In the genomic region with DNA sequence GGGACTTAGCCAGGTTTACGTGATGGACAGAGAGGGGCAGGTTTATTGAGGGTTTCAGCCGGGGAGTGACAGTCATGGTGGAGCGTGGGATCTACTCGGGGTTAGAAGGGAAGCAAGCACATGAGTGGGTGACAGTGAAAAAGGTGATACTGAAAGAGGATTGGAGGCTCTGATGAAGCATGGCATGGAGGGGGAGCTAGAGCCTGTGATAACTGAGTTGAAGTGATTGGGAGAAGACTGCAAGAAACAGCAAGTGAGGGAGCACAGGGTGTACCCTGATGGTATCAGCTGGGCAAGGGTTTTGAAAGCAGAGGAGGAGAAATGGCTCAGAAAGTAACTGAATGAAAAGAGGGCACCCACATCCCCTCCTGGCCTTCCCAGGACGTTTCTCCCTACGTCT, we compare ENCODE assay signal across 20 cellular contexts. TPM values are rescaled to one million over a fixed set of nuclear protein-coding genes. Genes with fewer than 3 reads are reported as not detected.
DNase-seq lines count a peak whose midpoint lies in the region; ATAC-seq, FAIRE-seq and TF ChIP-seq lines count a peak whose summit lies in the region.
"Had no signal": no experiment of that assay in that cellular context is flagged by ENCODE, and none has a peak within 500 bp of the region (broad histone marks: within the 10 kb centered on the region; RNA-seq: fewer than 3 reads in every experiment).

No MANE protein-coding gene starts in this region.

- no peak overlapping the region; the same call in 1 of the 2 replicates for H3K23ac ChIP-seq in IMR-90 (ENCODE audit: low read depth, low read length)

- peak overlapping the region; percentile 78 for H4K91ac ChIP-seq in IMR-90 (ENCODE audit: insufficient read depth, low read depth, low read length)

- peaks cover 24% of the 10 kb centered on the region for H3K4me1 ChIP-seq in IMR-90 (ENCODE audit: control insufficient read depth, insufficient read depth, low read length)
- no peaks in the 10 kb centered on the region for H3K4me1 ChIP-seq in parathyroid adenoma

- POLR2A ChIA-PET in IMR-90 (lab: Charles Lee; ENCODE audit: unreplicated experiment), result no interaction called here

- H3K27me3 ChIP-seq in IMR-90 (ENCODE audit: control insufficient read depth, insufficient read depth, low read length) (no peaks in the 10 kb centered on the region), parathyroid adenoma (ENCODE audit: control insufficient read depth, insufficient read depth, low read length) (no peaks in the 10 kb centered on the region)

- no peaks in the 10 kb centered on the region for H3K9me3 Mint-ChIP-seq in dendritic cell treated with granulocyte-macrophage colony-stimulating factor and Interleukin-4, amounts not matched to agents 40 ng/mL and 50 ng/mL, for 4 days
- H3K9me3 Mint-ChIP-seq: CD8-positive, alpha-beta memory T cell; HFFc6 had no signal

- H3K79me2 ChIP-seq in parathyroid adenoma, result no peaks in the 10 kb centered on the region

- peak; percentile 36 for FAIRE-seq in GM18507 (lab: Jason Lieb, UNC)
- FAIRE-seq: A204.1, H54 had no signal

- dilution Hi-C loops in IMR-90 (cut with HindIII; ENCODE audit: low sequenced_read_pairs, unreplicated experiment), result no loop called here

- no peak overlapping the region for H3K4me3 Mint-ChIP-seq in dendritic cell treated with granulocyte-macrophage colony-stimulating factor and Interleukin-4, amounts not matched to agents 40 ng/mL and 50 ng/mL, for 4 days
- H3K4me3 Mint-ChIP-seq: CD8-positive, alpha-beta memory T cell; HFFc6 had no signal

- peak overlapping the region; percentile 53; the same call in 1 of the 2 replicates for H3K14ac ChIP-seq in IMR-90 (replicated peaks; ENCODE audit: low read depth, low read length)

- H3K27ac ChIP-seq in IMR-90 (ENCODE audit: insufficient read depth, low read length) (no peak overlapping the region), parathyroid adenoma (no peak overlapping the region)
- H3K27ac ChIP-seq: C4-2B, RWPE1 had no signal

- peak overlapping the region; percentile 34; the same call in 1 of the 2 replicates for H3K4ac ChIP-seq in IMR-90 (ENCODE audit: low read depth, low read length)

- H2AK5ac ChIP-seq in IMR-90 (ENCODE audit: low read depth, low read length), result peak overlapping the region; percentile 86

- H3K9me3 ChIP-seq in IMR-90 (ENCODE audit: control insufficient read depth, insufficient read depth, low read length) (no peaks in the 10 kb centered on the region), parathyroid adenoma (ENCODE audit: control insufficient read depth, low read length) (no peaks in the 10 kb centered on the region)
- H3K9me3 ChIP-seq: SK-N-SH had no signal

- no peak for TF ChIP-seq RAD21 in IMR-90 (IDR thresholded peaks at IDR 0.05; ENCODE audit: low read length)

- TF ChIP-seq CTCF in IMR-90 (conservative IDR thresholded peaks at IDR 0.05; ENCODE audit: low read depth, low read length) (no peak), parathyroid adenoma (IDR thresholded peaks at IDR 0.05) (no peak), GM13976 (IDR thresholded peaks at IDR 0.05; ENCODE audit: borderline replicate concordance, control extremely low read depth, extremely low read depth, insufficient read depth, missing control alignments) (no peak)

- H3K27me3 Mint-ChIP-seq in dendritic cell treated with granulocyte-macrophage colony-stimulating factor and Interleukin-4, amounts not matched to agents 40 ng/mL and 50 ng/mL, for 4 days, result peaks cover 5% of the 10 kb centered on the region
- H3K27me3 Mint-ChIP-seq: CD8-positive, alpha-beta memory T cell had no signal

- H4K5ac ChIP-seq in IMR-90 (ENCODE audit: low read depth, low read length), result no peak overlapping the region

- H3K36me3 ChIP-seq in IMR-90 (ENCODE audit: control insufficient read depth, insufficient read depth, low read length) (no peaks in the 10 kb centered on the region), parathyroid adenoma (ENCODE audit: control insufficient read depth, insufficient read depth, low read length) (no peaks in the 10 kb centered on the region)

- no peak overlapping the region for H3K9ac ChIP-seq in IMR-90 (ENCODE audit: low read depth, low read length)
- H3K9ac ChIP-seq in parathyroid adenoma, result no peak overlapping the region
- H3K9ac ChIP-seq: SK-N-SH had no signal

- no TSS peak for BruUV-seq in IMR-90 (replicated peaks; lab: Mats Ljungman, UMichigan)

- no peak overlapping the region for H2AK9ac ChIP-seq in IMR-90 (replicated peaks; ENCODE audit: low read depth, low read length, poor library complexity)

- no peak for DNase-seq in GM18507 (ENCODE audit: extremely low spot score, insufficient read length, low read depth)
- no peak for DNase-seq in IMR-90
- DNase-seq in Kasumi-1 (lab: John Stamatoyannopoulos, UW), result no peak
- no peak for DNase-seq in NCI-H1105 treated with DMSO at 0.1 percent for 48 hours (lab: John Stamatoyannopoulos, UW)
- no peak for DNase-seq in GM13976 (ENCODE audit: low spot score)
- DNase-seq: Calu3; CD8-positive, alpha-beta memory T cell; DMS153; HFFc6; NCI-H1417 treated with DMSO at 0.1 percent for 48 hours; NCI-H187; NCI-H446; SHP77 treated with DMSO at 0.1 percent for 48 hours; SK-N-SH had no signal

- H3K18ac ChIP-seq in IMR-90 (ENCODE audit: low read depth, low read length), result peak overlapping the region; percentile 28; the same call in 1 of the 2 replicates

- H3K56ac ChIP-seq in IMR-90 (ENCODE audit: extremely low read depth, insufficient read depth, low read length), result no peak overlapping the region

- peak overlapping the region; percentile 6 for H3K27ac Mint-ChIP-seq in dendritic cell treated with granulocyte-macrophage colony-stimulating factor and Interleukin-4, amounts not matched to agents 40 ng/mL and 50 ng/mL, for 4 days
- H3K27ac Mint-ChIP-seq: HFFc6 had no signal

- peak overlapping the region; percentile 36 for H2BK120ac ChIP-seq in IMR-90 (ENCODE audit: low read depth, low read length)

- H2BK20ac ChIP-seq in IMR-90 (ENCODE audit: low read depth, low read length), result no peak overlapping the region

- no peaks in the 10 kb centered on the region for H3K79me1 ChIP-seq in IMR-90 (ENCODE audit: low read depth in 1 of 2, low read length in 2 of 2)

- peak overlapping the region in 1 of 2 experiments; percentile 17; a peak in 1 of 4 replicates for H4K8ac ChIP-seq in IMR-90 (ENCODE audit: low read depth in 2 of 2, low read length in 2 of 2)

- 85% methylated on average over 4 of the region's 6 CpGs; no CpG with 5 or more reads in 1 of the 2 experiments for WGBS in IMR-90 (ENCODE audit: extremely low coverage in 2 of 2, insufficient read length in 1 of 2), 2 experiments

- TF ChIP-seq POLR2A in IMR-90 (IDR thresholded peaks at IDR 0.05; ENCODE audit: low read depth, low read length), result no peak

- no peak for ATAC-seq in IMR-90 (ENCODE audit: low read depth)

- peaks cover 16% of the 10 kb centered on the region for H3K9me1 ChIP-seq in IMR-90 (ENCODE audit: insufficient read depth, low read length)

- in situ Hi-C loops in IMR-90 (cut with MboI; ENCODE audit: low sequenced_read_pairs) (loop anchor here (10.0 to 25.0 kb wide), 2 partner anchors 85 to 212 kb away; no protein-coding TSS in a partner anchor), GM13976 (cut with MboI; ENCODE audit: low sequenced_read_pairs, unreplicated experiment) (loop anchor here (10.0 to 25.0 kb wide), 2 partner anchors 55 to 237 kb away; no protein-coding TSS in a partner anchor)

- no peak overlapping the region for H2BK5ac ChIP-seq in IMR-90 (ENCODE audit: low read depth, low read length, poor library complexity, severe bottlenecking)

- H3K36me3 Mint-ChIP-seq in dendritic cell treated with granulocyte-macrophage colony-stimulating factor and Interleukin-4, amounts not matched to agents 40 ng/mL and 50 ng/mL, for 4 days (ENCODE audit: low read depth), result no peaks in the 10 kb centered on the region
- H3K36me3 Mint-ChIP-seq: CD8-positive, alpha-beta memory T cell had no signal

- H2AFZ ChIP-seq in IMR-90 (replicated peaks; ENCODE audit: low read length, poor library complexity), result no peak overlapping the region
- H2AFZ ChIP-seq in parathyroid adenoma, result peak overlapping the region; percentile 61

- H4K20me1 ChIP-seq in IMR-90 (ENCODE audit: insufficient read depth, low read length), result peaks cover 4% of the 10 kb centered on the region; the same call in 1 of the 2 replicates

- no peak overlapping the region for H3K4me3 ChIP-seq in IMR-90 (ENCODE audit: insufficient read depth, low read depth, low read length)
- no peak overlapping the region for H3K4me3 ChIP-seq in parathyroid adenoma (ENCODE audit: low read depth, low read length)

- H3K4me1 Mint-ChIP-seq in dendritic cell treated with granulocyte-macrophage colony-stimulating factor and Interleukin-4, amounts not matched to agents 40 ng/mL and 50 ng/mL, for 4 days (ENCODE audit: low read depth), result peaks cover 12% of the 10 kb centered on the region

- intact Hi-C loops in IMR-90 (cut with micrococcal nuclease), result no loop called here
- intact Hi-C loops in dendritic cell treated with granulocyte-macrophage colony-stimulating factor and Interleukin-4, amounts not matched to agents 40 ng/mL and 50 ng/mL, for 4 days (cut with micrococcal nuclease), result no loop called here

- peak overlapping the region; percentile 85; the same call in 2 of the 3 replicates for H2BK15ac ChIP-seq in IMR-90 (ENCODE audit: low read depth, low read length)

- CTCF ChIA-PET in IMR-90 (lab: Yijun Ruan, JAX), result no interaction called here

- no peak overlapping the region for H3K4me2 ChIP-seq in IMR-90 (ENCODE audit: low read depth, low read length)
- no peak overlapping the region for H3K4me2 ChIP-seq in parathyroid adenoma (ENCODE audit: low read length)
- H3K4me2 ChIP-seq: SK-N-SH had no signal

TF ChIP-seq in IMR-90, 13 proteins besides CTCF, POLR2A, EP300 and RAD21:
- no peak for TF ChIP-seq CHD1 (IDR thresholded peaks at IDR 0.05; ENCODE audit: low read depth, low read length)

RNA-seq across cellular contexts. Expression of gene KSR1, which starts 6.7 kb away (rescaled TPM):
- total RNA-seq in IMR-90 (2012; rRNA removed), result 8.9 and 12.5 TPM in 2 replicates
- 19.5 and 21.9 TPM in 2 replicates for polyA plus RNA-seq in IMR-90 (2012; rRNA removed)
- 12.2 and 18.8 TPM in 2 replicates for polyA plus RNA-seq in IMR-90 (2012; cell fraction: cytosol; rRNA removed)
- polyA plus RNA-seq in IMR-90 (2012; cell fraction: nucleus; rRNA removed; ENCODE audit: low replicate concordance), result 83.2 and 123 TPM in 2 replicates
